ENCODE assay signal across 1 cellular context in genomic region chr2:48417843-48418838, GRCh38.
TF ChIP-seq lines count a peak whose summit lies in the region.

No MANE protein-coding gene starts in this region.

TF ChIP-seq in HepG2, 621 proteins besides CTCF, POLR2A, EP300 and RAD21 (continued from another document and continues in another):
- TF ChIP-seq ZEB1 (IDR thresholded peaks at IDR 0.05; ENCODE audit: insufficient replicate concordance, low read depth) (peak; percentile 72), ZMYM3 (CRISPR knock-in tag; IDR thresholded peaks at IDR 0.05) (peak; percentile 43; the same call in 1 of the 2 replicates), ZNF34 (CRISPR knock-in tag; IDR thresholded peaks at IDR 0.05; ENCODE audit: borderline replicate concordance) (no peak), ZNF570 (CRISPR knock-in tag; IDR thresholded peaks at IDR 0.05; ENCODE audit: borderline replicate concordance) (no peak), ZNF646 (CRISPR knock-in tag; IDR thresholded peaks at IDR 0.05) (no peak), ZFYVE20 (CRISPR knock-in tag; IDR thresholded peaks at IDR 0.05; ENCODE audit: borderline replicate concordance, low read depth) (no peak), ETV5 (CRISPR knock-in tag; IDR thresholded peaks at IDR 0.05; ENCODE audit: borderline replicate concordance) (peak; percentile 64; the same call in 1 of the 2 replicates), KAT8 (CRISPR knock-in tag; IDR thresholded peaks at IDR 0.05) (no peak), USF2 (IDR thresholded peaks at IDR 0.05; ENCODE audit: low read depth, low read length) (no peak), USF2 (CRISPR knock-in tag; IDR thresholded peaks at IDR 0.05; ENCODE audit: borderline replicate concordance) (no peak), ZNF512 (CRISPR knock-in tag; IDR thresholded peaks at IDR 0.05) (no peak), NR2C2 (CRISPR knock-in tag; IDR thresholded peaks at IDR 0.05; ENCODE audit: borderline replicate concordance) (0 out of 2 replicates have a peak, but pooled peaks have one; percentile 12), BRCA1 (CRISPR knock-in tag; IDR thresholded peaks at IDR 0.05) (no peak), EED (CRISPR knock-in tag; IDR thresholded peaks at IDR 0.05) (no peak), HOMEZ (CRISPR knock-in tag; IDR thresholded peaks at IDR 0.05; ENCODE audit: low read depth) (no peak), PRMT3 (CRISPR knock-in tag; IDR thresholded peaks at IDR 0.05; ENCODE audit: borderline replicate concordance, low read depth) (no peak), PPARG (CRISPR knock-in tag; conservative IDR thresholded peaks at IDR 0.05) (peak; percentile 90), HNF1B (CRISPR knock-in tag; IDR thresholded peaks at IDR 0.05) (peak; percentile 19; the same call in 1 of the 2 replicates), ELF3 (CRISPR knock-in tag; IDR thresholded peaks at IDR 0.05) (peak; percentile 25; the same call in 1 of the 2 replicates), KDM1A (CRISPR knock-in tag; IDR thresholded peaks at IDR 0.05) (no peak), U2AF1 (optimal IDR thresholded peaks at IDR 0.05; ENCODE audit: low read depth, low read length) (no peak), HOXA3 (CRISPR knock-in tag; IDR thresholded peaks at IDR 0.05) (peak; percentile 59; the same call in 1 of the 2 replicates), SOX13 (IDR thresholded peaks at IDR 0.05) (no peak), SOX13 (CRISPR knock-in tag; conservative IDR thresholded peaks at IDR 0.05 in 1 of 2, IDR thresholded peaks at IDR 0.05 in 1 of 2) (peak in 1 of 2 experiments; percentile 66; a peak in 2 of 4 replicates), IRF9 (CRISPR knock-in tag; IDR thresholded peaks at IDR 0.05; ENCODE audit: borderline replicate concordance) (no peak), GFI1 (CRISPR knock-in tag; IDR thresholded peaks at IDR 0.05; ENCODE audit: borderline replicate concordance) (peak; percentile 79; the same call in 1 of the 2 replicates), ZNF274 (CRISPR knock-in tag; IDR thresholded peaks at IDR 0.05) (no peak), ZBTB46 (CRISPR knock-in tag; IDR thresholded peaks at IDR 0.05; ENCODE audit: borderline replicate concordance) (no peak), ZNF550 (CRISPR knock-in tag; IDR thresholded peaks at IDR 0.05; ENCODE audit: borderline replicate concordance) (no peak), MED8 (CRISPR knock-in tag; IDR thresholded peaks at IDR 0.05; ENCODE audit: insufficient replicate concordance) (no peak), FOXP4 (CRISPR knock-in tag; IDR thresholded peaks at IDR 0.05) (peak; percentile 46; the same call in 1 of the 2 replicates), PITX1 (CRISPR knock-in tag; IDR thresholded peaks at IDR 0.05) (0 out of 2 replicates have a peak, but pooled peaks have one; percentile 32), ZBTB10 (CRISPR knock-in tag; IDR thresholded peaks at IDR 0.05; ENCODE audit: borderline replicate concordance) (0 out of 2 replicates have a peak, but pooled peaks have one; percentile 45), NCOA2 (CRISPR knock-in tag; IDR thresholded peaks at IDR 0.05) (peak; percentile 56; the same call in 1 of the 2 replicates), HOXD1 (CRISPR knock-in tag; IDR thresholded peaks at IDR 0.05) (no peak), NR2F1 (CRISPR knock-in tag; IDR thresholded peaks at IDR 0.05) (peak; percentile 89 to 96), ZBTB3 (CRISPR knock-in tag; IDR thresholded peaks at IDR 0.05; ENCODE audit: borderline replicate concordance, low read depth) (no peak), NR2F6 (IDR thresholded peaks at IDR 0.05) (peak; percentile 91), NR2F6 (CRISPR knock-in tag; IDR thresholded peaks at IDR 0.05) (peak; percentile 89)
